ENCODE assay signal across 1 cellular context in genomic region chr13:49951689-49952088, GRCh38.
TF ChIP-seq lines count a peak whose summit lies in the region.

No MANE protein-coding gene starts in this region.

TF ChIP-seq in HepG2, 621 proteins besides CTCF, POLR2A, EP300 and RAD21:
- TF ChIP-seq RFX3 (CRISPR knock-in tag; IDR thresholded peaks at IDR 0.05) (peak; percentile 66; the same call in 1 of the 2 replicates), RFX1 (IDR thresholded peaks at IDR 0.05) (peak; percentile 33; the same call in 1 of the 2 replicates), ZNF770 (CRISPR knock-in tag; IDR thresholded peaks at IDR 0.05) (0 out of 2 replicates have a peak, but pooled peaks have one; percentile 14), ZNF644 (CRISPR knock-in tag; IDR thresholded peaks at IDR 0.05; ENCODE audit: low read depth) (peak; percentile 68; the same call in 1 of the 2 replicates)
